22 cellular contexts compared by ENCODE assay signal in genomic region chr12:124487834-124488165, GRCh38.
DNase-seq lines count a peak whose midpoint lies in the region; ATAC-seq, FAIRE-seq and TF ChIP-seq lines count a peak whose summit lies in the region.
"Had no signal": no experiment of that assay in that cellular context is flagged by ENCODE, and none has a peak within 500 bp of the region (broad histone marks: within the 10 kb centered on the region; RNA-seq: fewer than 3 reads in every experiment).

No MANE protein-coding gene starts in this region.

- no peaks in the 10 kb centered on the region for H3K27me3 ChIP-seq in right atrium auricular region
- H3K27me3 ChIP-seq in heart right ventricle: no peaks in the 10 kb centered on the region
- no peaks in the 10 kb centered on the region for H3K27me3 ChIP-seq in K562 (ENCODE audit: control insufficient read depth in 2 of 2, insufficient read depth in 2 of 2, low read length in 2 of 2)
- H3K27me3 ChIP-seq: body of pancreas, neutrophil, suprapubic skin had no signal

- H3K79me2 ChIP-seq in K562 (ENCODE audit: control insufficient read depth, insufficient read depth, low read length): peaks cover 42% of the 10 kb centered on the region

- ATAC-seq in heart right ventricle (no peak), K562 (peak; percentile 8; the same call in 2 of the 3 replicates), GM21619 (IDR thresholded peaks at IDR 0.05; ENCODE audit: unreplicated experiment) (no peak), GM18520 (IDR thresholded peaks at IDR 0.05; ENCODE audit: unreplicated experiment) (no peak)
- ATAC-seq: activated naive CD4-positive, alpha-beta T cell treated with anti-CD3 and anti-CD28 coated beads, Interleukin-2, amount 50 U/mL, for 72 hours; activated T-cell treated with anti-CD3 and anti-CD28 coated beads, Interleukin-2, amount 50 U/mL, for 72 hours had no signal

- DNase-seq in right atrium auricular region (ENCODE audit: low spot score) (no peak), heart right ventricle (no peak), K562 (ENCODE audit: extremely low read depth in 1 of 4, low spot score in 3 of 4) (no peak), mesothelial cell of epicardium (ENCODE audit: low spot score in 2 of 2, unreplicated experiment in 2 of 2) (no peak), dermis blood vessel endothelial cell (no peak), DMS53 treated with DMSO at 0.1 percent for 48 hours (lab: John Stamatoyannopoulos, UW; ENCODE audit: unreplicated experiment) (no peak)
- DNase-seq: activated CD8-positive, alpha-beta memory T cell treated with anti-CD3 and anti-CD28 coated beads for 24 hours; activated T-cell treated with anti-CD3 and anti-CD28 coated beads, Interleukin-2, amount 50 U/mL, for 72 hours; CD4-positive, CD25-positive, alpha-beta regulatory T cell; DMS79; foreskin fibroblast; Kasumi-1; NCI-H1105; SIG-M5; T-helper 1 cell had no signal

- no peaks in the 10 kb centered on the region for H3K27me3 Mint-ChIP-seq in mesothelial cell of epicardium (ENCODE audit: low read depth)
- H3K27me3 Mint-ChIP-seq: CD4-positive, CD25-positive, alpha-beta regulatory T cell had no signal

- CTCF ChIA-PET in K562 (lab: Yijun Ruan, JAX; ENCODE audit: low intra/inter-chr PET ratio): no interaction called here

- no peak for TF ChIP-seq RAD21 in K562 (CRISPR knock-in tag; conservative IDR thresholded peaks at IDR 0.05 in 1 of 2, IDR thresholded peaks at IDR 0.05 in 1 of 2)

- H3K27ac ChIP-seq in right atrium auricular region: peak overlapping the region; percentile 50 to 62
- H3K27ac ChIP-seq in heart right ventricle: peak overlapping the region in 5 of 10 donors; percentile 1 to 37 (median 14)
- peak overlapping the region; percentile 58; the same call in 2 of the 3 replicates for H3K27ac ChIP-seq in K562 (ENCODE audit: extremely low read depth, low read depth, low read length)
- H3K27ac ChIP-seq: coronary artery, neutrophil, suprapubic skin had no signal

- no peak for FAIRE-seq in K562 (lab: Jason Lieb, UNC)

- no peaks in the 10 kb centered on the region for H3K9me3 Mint-ChIP-seq in mesothelial cell of epicardium
- H3K9me3 Mint-ChIP-seq: activated naive CD4-positive, alpha-beta T cell treated with anti-CD3 and anti-CD28 coated beads, Interleukin-2, amount 50 U/mL, for 72 hours; activated T-cell treated with anti-CD3 and anti-CD28 coated beads, Interleukin-2, amount 50 U/mL, for 72 hours; CD4-positive, CD25-positive, alpha-beta regulatory T cell had no signal

- H3K9me1 ChIP-seq in K562 (ENCODE audit: control insufficient read depth, insufficient read depth, low read length): peaks cover 12% of the 10 kb centered on the region

- peaks cover 21% of the 10 kb centered on the region for H3K4me1 Mint-ChIP-seq in mesothelial cell of epicardium

- TF ChIP-seq POLR2A in K562 (conservative IDR thresholded peaks at IDR 0.05): no peak

- H3K4me2 ChIP-seq in K562 (ENCODE audit: insufficient read depth, low read length): peak overlapping the region; percentile 25

- no peak overlapping the region for H3K4me3 Mint-ChIP-seq in mesothelial cell of epicardium
- H3K4me3 Mint-ChIP-seq: activated T-cell treated with anti-CD3 and anti-CD28 coated beads, Interleukin-2, amount 50 U/mL, for 72 hours; CD4-positive, CD25-positive, alpha-beta regulatory T cell had no signal

- TF ChIP-seq EP300 in K562 (IDR thresholded peaks at IDR 0.05; ENCODE audit: low read length): no peak

- no peak for TF ChIP-seq CTCF in right atrium auricular region (IDR thresholded peaks at IDR 0.05)
- no peak for TF ChIP-seq CTCF in heart right ventricle (IDR thresholded peaks at IDR 0.05)
- no peak for TF ChIP-seq CTCF in K562 (IDR thresholded peaks at IDR 0.05 in 2 of 3, conservative IDR thresholded peaks at IDR 0.05 in 1 of 3; ENCODE audit: insufficient read depth in 2 of 3, low read depth in 1 of 3, low read length in 3 of 3)
- no peak for TF ChIP-seq CTCF in mesothelial cell of epicardium (IDR thresholded peaks at IDR 0.05; ENCODE audit: unreplicated experiment)

- in situ Hi-C loops in K562 (cut with MboI): no loop called here

- intact Hi-C loops in heart right ventricle (cut with DNase I): no loop called here
- intact Hi-C loops in K562 (cut with micrococcal nuclease): no loop called here

- BruUV-seq in K562 (replicated peaks; lab: Mats Ljungman, UMichigan): no TSS peak

- H4K20me1 ChIP-seq in K562 (replicated peaks; ENCODE audit: control insufficient read depth, insufficient read depth, low read length): peaks cover 41% of the 10 kb centered on the region

- H3K4me1 ChIP-seq in right atrium auricular region (peaks cover 0 to 61% of the 10 kb centered on the region in 2 donors), heart right ventricle (peaks cover 15 to 67% (median 48%) of the 10 kb centered on the region in 9 donors), K562 (replicated peaks in 1 of 2; ENCODE audit: control insufficient read depth in 2 of 2, insufficient read depth in 2 of 2, low read length in 2 of 2) (peaks cover 41 to 82% of the 10 kb centered on the region in 2 experiments)

- POLR2A ChIA-PET in K562 (lab: Yijun Ruan, JAX): interaction anchor here (0.8 kb wide), 1 partner anchor 16 kb away, joined by 3 read pairs; no protein-coding TSS in a partner anchor

- H3K27ac Mint-ChIP-seq in mesothelial cell of epicardium: peak overlapping the region; percentile 93
- H3K27ac Mint-ChIP-seq: activated T-cell treated with anti-CD3 and anti-CD28 coated beads, Interleukin-2, amount 50 U/mL, for 72 hours had no signal

- no peaks in the 10 kb centered on the region for H3K9me3 ChIP-seq in right atrium auricular region
- H3K9me3 ChIP-seq in heart right ventricle: no peaks in the 10 kb centered on the region
- no peaks in the 10 kb centered on the region for H3K9me3 ChIP-seq in K562 (replicated peaks; ENCODE audit: control insufficient read depth, insufficient read depth, low read depth, low read length)
- H3K9me3 ChIP-seq: body of pancreas, neutrophil, suprapubic skin had no signal

- WGBS in heart right ventricle, 2 donors: 71 to 80% methylated on average over 3 of the region's 3 CpGs
- WGBS in K562 (ENCODE audit: insufficient coverage, low coverage, missing lambda C conversion rate): 4% methylated on average over 3 of the region's 3 CpGs

- H3K36me3 ChIP-seq in right atrium auricular region (peaks cover 10% of the 10 kb centered on the region), heart right ventricle (peaks cover 0 to 71% (median 8%) of the 10 kb centered on the region in 9 donors), K562 (ENCODE audit: control insufficient read depth, insufficient read depth, low read length) (peaks cover 37% of the 10 kb centered on the region; the same call in 2 of the 3 replicates)

- 0 out of 2 replicates have a peak overlapping the region, but pooled peaks have one; percentile 13 for H2AFZ ChIP-seq in K562 (ENCODE audit: low read depth, low read length)

- peaks cover 11% of the 10 kb centered on the region for H3K36me3 Mint-ChIP-seq in mesothelial cell of epicardium

- no peak overlapping the region for H3K9ac ChIP-seq in K562 (ENCODE audit: insufficient read depth in 1 of 2, low read depth in 2 of 2, low read length in 2 of 2)

- H3K4me3 ChIP-seq in right atrium auricular region (no peak overlapping the region), heart right ventricle (no peak overlapping the region), K562 (no peak overlapping the region)
- H3K4me3 ChIP-seq: body of pancreas, coronary artery, suprapubic skin had no signal

TF ChIP-seq in K562, 482 proteins besides CTCF, POLR2A, EP300 and RAD21 (continues in another document):
- TF ChIP-seq PTBP1 (IDR thresholded peaks at IDR 0.05; ENCODE audit: low read depth, low read length) (no peak), CEBPZ (IDR thresholded peaks at IDR 0.05; ENCODE audit: borderline replicate concordance, low read depth, low read length) (no peak)
- TF ChIP-seq, protein P1, sequence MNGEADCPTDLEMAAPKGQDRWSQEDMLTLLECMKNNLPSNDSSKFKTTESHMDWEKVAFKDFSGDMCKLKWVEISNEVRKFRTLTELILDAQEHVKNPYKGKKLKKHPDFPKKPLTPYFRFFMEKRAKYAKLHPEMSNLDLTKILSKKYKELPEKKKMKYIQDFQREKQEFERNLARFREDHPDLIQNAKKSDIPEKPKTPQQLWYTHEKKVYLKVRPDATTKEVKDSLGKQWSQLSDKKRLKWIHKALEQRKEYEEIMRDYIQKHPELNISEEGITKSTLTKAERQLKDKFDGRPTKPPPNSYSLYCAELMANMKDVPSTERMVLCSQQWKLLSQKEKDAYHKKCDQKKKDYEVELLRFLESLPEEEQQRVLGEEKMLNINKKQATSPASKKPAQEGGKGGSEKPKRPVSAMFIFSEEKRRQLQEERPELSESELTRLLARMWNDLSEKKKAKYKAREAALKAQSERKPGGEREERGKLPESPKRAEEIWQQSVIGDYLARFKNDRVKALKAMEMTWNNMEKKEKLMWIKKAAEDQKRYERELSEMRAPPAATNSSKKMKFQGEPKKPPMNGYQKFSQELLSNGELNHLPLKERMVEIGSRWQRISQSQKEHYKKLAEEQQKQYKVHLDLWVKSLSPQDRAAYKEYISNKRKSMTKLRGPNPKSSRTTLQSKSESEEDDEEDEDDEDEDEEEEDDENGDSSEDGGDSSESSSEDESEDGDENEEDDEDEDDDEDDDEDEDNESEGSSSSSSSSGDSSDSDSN (IDR thresholded peaks at IDR 0.05; ENCODE audit: borderline replicate concordance in 1 of 2, low read depth in 2 of 2, low read length in 2 of 2): 0 out of 4 replicates have a peak, but pooled peaks of 1 of the 2 experiments have one; percentile 20
